ENCODE assay signal across 8 cellular contexts in genomic region chr2:9336534-9337354, GRCh38.
A peak's percentile ranks its signal among the peaks of the same experiment; 100 is the strongest.
DNase-seq lines count a peak whose midpoint lies in the region; ATAC-seq and TF ChIP-seq lines count a peak whose summit lies in the region.

No MANE protein-coding gene starts in this region.

- no peak; the same call in 1 of the 2 replicates for TF ChIP-seq RAD21 in SK-N-SH (IDR thresholded peaks at IDR 0.05; ENCODE audit: low read length)

- no peak for TF ChIP-seq EP300 in SK-N-SH (IDR thresholded peaks at IDR 0.05; ENCODE audit: borderline replicate concordance in 1 of 2, low read depth in 1 of 2, low read length in 1 of 2)

- peaks cover 32% of the 10 kb centered on the region for H3F3A ChIP-seq in SK-N-SH (replicated peaks; ENCODE audit: insufficient read depth)

- H3K9ac ChIP-seq in SK-N-SH: no peak overlapping the region

- H3K9me3 ChIP-seq in SK-N-SH (no peaks in the 10 kb centered on the region), right cardiac atrium (ENCODE audit: control insufficient read depth, low read length) (no peaks in the 10 kb centered on the region), lower lobe of right lung (no peaks in the 10 kb centered on the region)

- peak; percentile 22 to 57 for ATAC-seq in right cardiac atrium
- no peak for ATAC-seq in HG03378 (IDR thresholded peaks at IDR 0.05; ENCODE audit: unreplicated experiment)
- no peak for ATAC-seq in GM19324 (IDR thresholded peaks at IDR 0.05; ENCODE audit: low FRiP score, unreplicated experiment)
- no peak for ATAC-seq in lower lobe of right lung

- H3K36me3 ChIP-seq in SK-N-SH (replicated peaks in 1 of 2; ENCODE audit: control insufficient read depth in 1 of 2, insufficient read depth in 2 of 2, low read length in 1 of 2) (peaks cover 51 to 56% of the 10 kb centered on the region in 2 experiments), lower lobe of right lung (peaks cover 6% of the 10 kb centered on the region)

- peaks cover 8% of the 10 kb centered on the region; the same call in 1 of the 2 replicates for H4K20me1 ChIP-seq in SK-N-SH (ENCODE audit: insufficient read depth)

- POLR2A ChIA-PET in SK-N-SH (lab: Yijun Ruan, JAX): no interaction called here

- H3K4me1 ChIP-seq in SK-N-SH (ENCODE audit: control insufficient read depth in 1 of 2, insufficient read depth in 2 of 2, low read depth in 1 of 2, low read length in 1 of 2): peaks cover 26 to 39% of the 10 kb centered on the region in 2 experiments
- peaks cover 2% of the 10 kb centered on the region for H3K4me1 ChIP-seq in right cardiac atrium (ENCODE audit: control insufficient read depth, insufficient read depth, low read length)
- peaks cover 19% of the 10 kb centered on the region for H3K4me1 ChIP-seq in lower lobe of right lung

- peak overlapping the region; percentile 61 to 96 for H3K27ac ChIP-seq in SK-N-SH (ENCODE audit: low read depth in 2 of 2, low read length in 1 of 2)
- H3K27ac ChIP-seq in right cardiac atrium (ENCODE audit: low read length): no peak overlapping the region
- H3K27ac ChIP-seq in lower lobe of right lung: no peak overlapping the region

- H3K9me2 ChIP-seq in SK-N-SH: no peaks in the 10 kb centered on the region

- H3K4me3 ChIP-seq in SK-N-SH (ENCODE audit: low read depth in 2 of 2, low read length in 1 of 2) (no peak overlapping the region; a peak in 1 of 4 replicates), right cardiac atrium (ENCODE audit: low read length) (no peak overlapping the region), lower lobe of right lung (no peak overlapping the region)

- H2AFZ ChIP-seq in SK-N-SH (ENCODE audit: low read depth): no peak overlapping the region

- H3K27me3 ChIP-seq in SK-N-SH (ENCODE audit: insufficient read depth) (no peaks in the 10 kb centered on the region), right cardiac atrium (ENCODE audit: control insufficient read depth, insufficient read depth) (no peaks in the 10 kb centered on the region), lower lobe of right lung (ENCODE audit: low read depth) (no peaks in the 10 kb centered on the region)

- H3K79me2 ChIP-seq in SK-N-SH (ENCODE audit: insufficient read depth): peaks cover 27% of the 10 kb centered on the region

- intact Hi-C loops in right cardiac atrium (cut with DNase I): no loop called here
- intact Hi-C loops in posterior cingulate gyrus (cut with DNase I): no loop called here
- intact Hi-C loops in lower lobe of right lung (cut with DNase I): no loop called here

- H3K4me2 ChIP-seq in SK-N-SH: peak overlapping the region; percentile 51

- TF ChIP-seq CTCF in SK-N-SH (IDR thresholded peaks at IDR 0.05) (no peak), lower lobe of right lung (IDR thresholded peaks at IDR 0.05) (no peak)

- CTCF ChIA-PET in SK-N-SH (lab: Yijun Ruan, JAX): interaction anchor here (0.7 to 4.8 kb wide), 7 partner anchors 35 to 224 kb away, joined by 3 to 68 read pairs (median 4); partner anchors contain the start of gene ASAP2

- DNase-seq in Ammon's horn (ENCODE audit: low spot score) (peak; percentile 35), NCI-H1105 (lab: John Stamatoyannopoulos, UW) (peak; percentile 91), SK-N-SH (peak; percentile 84), right cardiac atrium (peak in 1 of 3 donors; percentile 51), posterior cingulate gyrus (no peak), lower lobe of right lung (no peak)

- WGBS in SK-N-SH (ENCODE audit: low lambda C conversion rate): 54% methylated on average over 14 of the region's 14 CpGs
- WGBS in right cardiac atrium: 70% methylated on average over 14 of the region's 14 CpGs

TF ChIP-seq in SK-N-SH, 30 proteins besides CTCF, POLR2A, EP300 and RAD21:
- TF ChIP-seq MAX (IDR thresholded peaks at IDR 0.05; ENCODE audit: low read depth) (0 out of 2 replicates have a peak, but pooled peaks have one; percentile 68), MEF2A (IDR thresholded peaks at IDR 0.05; ENCODE audit: borderline replicate concordance, low read depth) (no peak), GATA2 (CRISPR knock-in tag; IDR thresholded peaks at IDR 0.05) (no peak), SIN3A (IDR thresholded peaks at IDR 0.05; ENCODE audit: borderline replicate concordance, low read depth, low read length) (peak; percentile 75; the same call in 1 of the 2 replicates), POLR2AphosphoS5 (IDR thresholded peaks at IDR 0.05; ENCODE audit: low read depth, low read length) (peak; percentile 66; the same call in 1 of the 2 replicates), TEAD4 (IDR thresholded peaks at IDR 0.05; ENCODE audit: borderline replicate concordance, insufficient read depth) (no peak), USF1 (IDR thresholded peaks at IDR 0.05; ENCODE audit: borderline replicate concordance, low read depth) (no peak), FOSL2 (IDR thresholded peaks at IDR 0.05; ENCODE audit: borderline replicate concordance, low read depth) (no peak), IRF3 (IDR thresholded peaks at IDR 0.05; ENCODE audit: low read depth, low read length) (no peak), RXRA (IDR thresholded peaks at IDR 0.05; ENCODE audit: borderline replicate concordance, low read depth) (no peak), TCF12 (IDR thresholded peaks at IDR 0.05) (peak; percentile 79), ZBTB33 (IDR thresholded peaks at IDR 0.05; ENCODE audit: borderline replicate concordance, low read depth) (no peak), GABPA (IDR thresholded peaks at IDR 0.05; ENCODE audit: low read depth) (no peak), NFIC (IDR thresholded peaks at IDR 0.05; ENCODE audit: borderline replicate concordance) (peak; percentile 99), MXI1 (IDR thresholded peaks at IDR 0.05; ENCODE audit: low read depth, low read length) (peak; percentile 75; the same call in 1 of the 2 replicates), RCOR1 (IDR thresholded peaks at IDR 0.05; ENCODE audit: low read length) (peak; percentile 67; the same call in 1 of the 2 replicates), USF2 (IDR thresholded peaks at IDR 0.05; ENCODE audit: borderline replicate concordance, low read depth, low read length) (no peak)

Comparison
In these comparisons a context has a peak if more than half of its experiments do, and no peak if none do; other contexts are left out.
1. DNase-seq: peak in Ammon's horn (single experiment), NCI-H1105 (single experiment) and SK-N-SH (single experiment); none in posterior cingulate gyrus (0 of 10) and lower lobe of right lung (single experiment).
2. H3K27ac ChIP-seq: peak in SK-N-SH (2 of 2); none in right cardiac atrium (single experiment) and lower lobe of right lung (single experiment).
3. ATAC-seq: peak in right cardiac atrium (2 of 2); none in HG03378 (single experiment), GM19324 (single experiment) and lower lobe of right lung (0 of 2).